Comparison of ENCODE assay signal across 10 cellular contexts in the genomic region with DNA sequence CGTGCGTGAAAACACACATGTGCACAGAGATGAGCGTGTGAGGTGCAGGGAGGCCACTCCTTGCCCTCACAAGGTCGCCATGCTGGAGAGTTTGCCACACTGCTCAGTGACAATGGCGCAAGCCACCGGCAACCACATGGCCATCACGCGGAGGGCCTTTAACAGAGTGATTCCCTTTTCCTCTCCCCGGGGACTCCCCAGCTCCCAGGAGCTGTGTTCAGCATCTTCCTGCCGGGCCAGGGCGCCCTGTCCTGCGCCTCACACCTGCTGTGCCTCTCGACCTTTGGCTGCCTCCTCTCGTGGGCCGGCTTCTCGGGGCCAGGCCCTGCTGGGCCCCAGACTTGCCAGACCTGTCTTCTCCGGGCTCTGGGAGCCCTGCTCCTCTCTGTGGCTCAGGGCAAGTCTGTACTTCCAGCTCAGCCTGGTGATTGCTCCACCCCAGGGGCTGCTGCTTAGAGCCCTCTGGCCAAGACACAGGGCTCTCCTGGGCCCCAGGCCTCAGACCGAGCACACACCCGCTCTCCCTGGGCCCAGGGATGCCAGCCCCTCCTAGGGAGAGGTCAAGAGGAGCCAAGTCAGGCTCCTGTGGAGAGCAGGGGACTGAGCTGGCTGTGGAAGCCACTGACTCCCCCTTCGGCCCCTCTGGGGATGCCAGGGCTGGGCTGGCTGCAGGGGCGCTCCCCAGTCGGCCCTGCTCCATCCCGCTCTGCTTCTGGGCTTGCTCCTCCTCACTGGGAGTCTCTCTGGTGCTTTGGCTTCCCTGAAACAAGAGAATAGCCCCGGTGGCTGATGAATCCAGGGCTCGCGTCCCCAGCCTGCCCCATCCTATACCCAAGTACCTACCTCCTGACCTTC. TPM values are rescaled to one million over a fixed set of nuclear protein-coding genes. Genes with fewer than 3 reads are reported as not detected.
A peak's percentile ranks its signal among the peaks of the same experiment; 100 is the strongest.
DNase-seq lines count a peak whose midpoint lies in the region; ATAC-seq and TF ChIP-seq lines count a peak whose summit lies in the region.
"Had no signal": no experiment of that assay in that cellular context is flagged by ENCODE, and none has a peak within 500 bp of the region (broad histone marks: within the 10 kb centered on the region; RNA-seq: fewer than 3 reads in every experiment).

No MANE protein-coding gene starts in this region.

- peaks cover 3 to 100% (median 62%) of the 10 kb centered on the region in 3 donors for H3K4me1 ChIP-seq in gastroesophageal sphincter

- H3K27ac ChIP-seq in gastroesophageal sphincter (peak overlapping the region; percentile 9 to 98 (median 98)), temporal lobe (ENCODE audit: low read depth, low read length) (peak overlapping the region; percentile 52)
- H3K27ac ChIP-seq: 22Rv1 had no signal

- no peak for TF ChIP-seq POLR2A in gastroesophageal sphincter (IDR thresholded peaks at IDR 0.05)

- TF ChIP-seq EP300 in gastroesophageal sphincter (IDR thresholded peaks at IDR 0.05) = no peak

- no peaks in the 10 kb centered on the region for H3K9me3 ChIP-seq in gastroesophageal sphincter

- no peak for TF ChIP-seq CTCF in gastroesophageal sphincter (IDR thresholded peaks at IDR 0.05)

- H3K36me3 ChIP-seq in gastroesophageal sphincter = peaks cover 0 to 31% of the 10 kb centered on the region in 2 donors

- ATAC-seq in gastroesophageal sphincter = no peak

- no peak overlapping the region for H3K4me3 ChIP-seq in gastroesophageal sphincter

- peak; percentile 10 for DNase-seq in NCI-H510A treated with DMSO at 0.1 percent for 48 hours (lab: John Stamatoyannopoulos, UW)
- no peak for DNase-seq in NCI-H510A (lab: John Stamatoyannopoulos, UW)
- no peak for DNase-seq in stimulated activated CD4-positive, alpha-beta T cell treated with anti-CD3 and anti-CD28 coated beads, Interleukin-4, amount 100 ng/mL, for 4 hours
- no peak for DNase-seq in DMS114 treated with DMSO at 0.1 percent for 48 hours (lab: John Stamatoyannopoulos, UW; ENCODE audit: unreplicated experiment)
- DNase-seq: naive thymus-derived CD4-positive, alpha-beta T cell had no signal

- no peaks in the 10 kb centered on the region for H3K27me3 ChIP-seq in gastroesophageal sphincter

- 87 to 89% methylated on average over 6 of the region's 26 CpGs for WGBS in gastroesophageal sphincter (ENCODE audit: low coverage in 1 of 2), 2 donors

RNA-seq across cellular contexts. Expression of a gene that starts 5.6 kb away (rescaled TPM):
- total RNA-seq in gastroesophageal sphincter (100 to 1,000 TPM in 1 of 4 donors, 10 to 100 TPM in 3; 28.0 to 105 (median 66.7) TPM), temporal lobe (1.5 TPM)

RNA-seq across cellular contexts. Expression of a gene that starts 11.7 kb away (rescaled TPM):
- total RNA-seq in gastroesophageal sphincter = 10 to 100 TPM; 27.3 to 66.6 (median 37.5) TPM
- 11.3 TPM for total RNA-seq in temporal lobe

RNA-seq across cellular contexts. Expression of a gene that starts 15.7 kb away (rescaled TPM):
- total RNA-seq in gastroesophageal sphincter = not detected
- total RNA-seq in temporal lobe = not detected
- total RNA-seq: activated CD8-positive, alpha-beta memory T cell treated with anti-CD3 and anti-CD28 coated beads for 36 hours; bronchial epithelial cell; naive thymus-derived CD4-positive, alpha-beta T cell had no signal

RNA-seq across cellular contexts. Expression of a gene that starts 22.9 kb away (rescaled TPM):
- total RNA-seq in gastroesophageal sphincter (under 1 TPM; 0.07 to 0.19 (median 0.15) TPM), temporal lobe (20.9 TPM)

RNA-seq across cellular contexts. Expression of a gene that starts 27.4 kb away (rescaled TPM):
- total RNA-seq in gastroesophageal sphincter (10 to 100 TPM in 2 of 4 donors, 1 to 10 TPM in 2; 1.5 to 13.5 (median 8.8) TPM), temporal lobe (3.0 TPM)
- total RNA-seq: bronchial epithelial cell had no signal

Comparison
In these comparisons a context has a peak if more than half of its experiments do, and no peak if none do; other contexts are left out.
1. RNA of a gene that starts 5.6 kb away (total RNA-seq): 28.0 to 105 TPM in gastroesophageal sphincter; 1.5 TPM in temporal lobe (single experiment); every median in the first group is over 10 times any median in the second.